In the genomic region with DNA sequence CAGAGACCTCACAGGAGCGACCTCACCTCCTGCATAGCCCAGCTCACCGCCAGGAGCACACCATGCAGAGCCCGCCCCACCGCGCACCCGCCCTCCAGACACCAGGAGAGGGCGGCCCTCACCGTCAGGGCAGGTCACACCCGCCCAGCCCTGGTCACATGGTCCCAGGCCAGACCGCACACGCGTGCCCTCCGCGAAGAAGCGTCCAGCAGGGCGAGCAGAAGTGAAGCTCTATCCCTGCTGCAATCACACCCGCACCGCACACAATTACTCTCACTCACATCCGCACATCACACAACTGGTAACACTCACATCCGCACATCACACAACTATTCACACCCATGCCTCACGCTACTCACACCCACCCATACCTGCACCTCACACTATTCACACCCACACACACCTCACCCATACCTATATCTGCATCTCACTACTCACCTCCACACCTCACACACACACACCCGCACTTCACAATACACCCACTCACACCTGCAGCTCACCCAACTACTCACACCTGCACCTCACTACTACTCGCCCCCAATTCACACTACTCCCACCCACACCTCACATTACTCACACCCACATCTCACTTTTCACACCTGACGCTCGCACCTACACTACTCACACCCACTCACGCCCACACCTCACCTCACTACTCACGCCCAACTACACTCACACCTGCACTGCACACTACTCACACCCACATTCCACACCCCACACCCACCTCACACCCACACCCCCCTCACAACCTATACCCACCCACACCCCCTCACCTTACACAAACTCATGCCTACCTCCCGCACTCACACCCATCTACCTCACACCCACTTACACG, we compare ENCODE assay signal across 15 cellular contexts.
DNase-seq lines count a peak whose midpoint lies in the region; ATAC-seq and TF ChIP-seq lines count a peak whose summit lies in the region.
"Had no signal": no experiment of that assay in that cellular context is flagged by ENCODE, and none has a peak within 500 bp of the region (broad histone marks: within the 10 kb centered on the region; RNA-seq: fewer than 3 reads in every experiment).

No MANE protein-coding gene starts in this region.

- no peak overlapping the region for H3K4me2 ChIP-seq in GM23338
- no peak overlapping the region for H3K4me2 ChIP-seq in neuronal stem cell (ENCODE audit: insufficient read depth, low read length, poor library complexity, severe bottlenecking)

- H4K91ac ChIP-seq in neuronal stem cell (ENCODE audit: low read depth, low read length, poor library complexity) = no peak overlapping the region

- H3K18ac ChIP-seq in neuronal stem cell (ENCODE audit: low read length) = peak overlapping the region; percentile 56

- peaks cover 2% of the 10 kb centered on the region for H3K79me1 ChIP-seq in neuronal stem cell (ENCODE audit: low read depth, low read length)

- no peak overlapping the region for H2BK5ac ChIP-seq in neuronal stem cell (ENCODE audit: low read length)

- H3K23ac ChIP-seq in neuronal stem cell (ENCODE audit: low read depth, low read length, poor library complexity) = peak overlapping the region; percentile 13

- no peak overlapping the region for H2BK15ac ChIP-seq in neuronal stem cell (ENCODE audit: low read length)

- no peaks in the 10 kb centered on the region for H3K79me2 ChIP-seq in GM23338 (replicated peaks; ENCODE audit: insufficient read depth)

- no peak overlapping the region for H3K9ac ChIP-seq in neuronal stem cell (ENCODE audit: low read depth, low read length, poor library complexity)

- H3K27ac Mint-ChIP-seq in GM23338 = no peak overlapping the region
- H3K27ac Mint-ChIP-seq in effector memory CD8-positive, alpha-beta T cell = peak overlapping the region; percentile 66 to 94

- H3K27me3 ChIP-seq in GM23338 (ENCODE audit: insufficient read depth) (no peaks in the 10 kb centered on the region), neuronal stem cell (ENCODE audit: control insufficient read depth in 3 of 3, insufficient read depth in 3 of 3, low read depth in 1 of 3, low read length in 3 of 3) (no peaks in the 10 kb centered on the region)
- H3K27me3 ChIP-seq: testis had no signal

- no peak overlapping the region for H3K4ac ChIP-seq in neuronal stem cell (ENCODE audit: low read length)

- H3K27ac ChIP-seq in GM23338 (ENCODE audit: low read depth) (no peak overlapping the region), neuronal stem cell (replicated peaks; ENCODE audit: low read length) (no peak overlapping the region)
- H3K27ac ChIP-seq: testis had no signal

- H3K4me3 Mint-ChIP-seq in GM23338 = no peak overlapping the region
- no peak overlapping the region for H3K4me3 Mint-ChIP-seq in effector memory CD8-positive, alpha-beta T cell

- H3K9me3 Mint-ChIP-seq in GM23338 = no peaks in the 10 kb centered on the region; the same call in 2 of the 3 replicates
- peaks cover 9 to 11% of the 10 kb centered on the region in 2 donors for H3K9me3 Mint-ChIP-seq in effector memory CD8-positive, alpha-beta T cell

- ATAC-seq in GM23338 (peak; percentile 71), GM19395 (IDR thresholded peaks at IDR 0.05; ENCODE audit: unreplicated experiment) (no peak), GM21526 (IDR thresholded peaks at IDR 0.05; ENCODE audit: low FRiP score, unreplicated experiment) (no peak), HG02610 (IDR thresholded peaks at IDR 0.05; ENCODE audit: unreplicated experiment) (no peak)
- no peak for ATAC-seq in effector memory CD8-positive, alpha-beta T cell (replicated peaks)
- ATAC-seq: naive thymus-derived CD8-positive, alpha-beta T cell had no signal

- no peak overlapping the region for H4K8ac ChIP-seq in neuronal stem cell (ENCODE audit: low read depth, low read length)

- H2AFZ ChIP-seq in GM23338 = no peak overlapping the region
- H2AFZ ChIP-seq in neuronal stem cell (ENCODE audit: low read length) = no peak overlapping the region

- TF ChIP-seq CTCF in GM23338 (conservative IDR thresholded peaks at IDR 0.05; ENCODE audit: low read depth in 2 of 2) = peak in 1 of 2 experiments; percentile 29; a peak in 1 of 4 replicates

- H3K9me3 ChIP-seq in neuronal stem cell (replicated peaks in 1 of 2; ENCODE audit: control insufficient read depth in 2 of 2, insufficient read depth in 1 of 2, low read depth in 1 of 2, low read length in 2 of 2) = peaks cover 0 to 4% of the 10 kb centered on the region in 2 donors
- H3K9me3 ChIP-seq: testis had no signal

- H3K4me1 ChIP-seq in GM23338 (ENCODE audit: insufficient read depth) (no peaks in the 10 kb centered on the region), neuronal stem cell (ENCODE audit: control insufficient read depth in 2 of 2, insufficient read depth in 1 of 2, low read depth in 1 of 2, low read length in 2 of 2) (peaks cover 0 to 2% of the 10 kb centered on the region in 2 donors)
- H3K4me1 ChIP-seq: testis had no signal

- H3K9me2 ChIP-seq in GM23338 (ENCODE audit: insufficient read depth) = no peaks in the 10 kb centered on the region

- H3K27me3 Mint-ChIP-seq in GM23338 (ENCODE audit: insufficient read depth, low read depth, poor library complexity) = peaks cover 9% of the 10 kb centered on the region
- H3K27me3 Mint-ChIP-seq in effector memory CD8-positive, alpha-beta T cell = no peaks in the 10 kb centered on the region
- H3K27me3 Mint-ChIP-seq: naive thymus-derived CD8-positive, alpha-beta T cell had no signal

- peaks cover 3% of the 10 kb centered on the region; the same call in 1 of the 2 replicates for H4K20me1 ChIP-seq in GM23338 (replicated peaks; ENCODE audit: insufficient read depth)

- peaks cover 38% of the 10 kb centered on the region for H3K36me3 Mint-ChIP-seq in GM23338 (ENCODE audit: low read depth)
- H3K36me3 Mint-ChIP-seq in effector memory CD8-positive, alpha-beta T cell (ENCODE audit: insufficient read depth) = peaks cover 27% of the 10 kb centered on the region

- no peak overlapping the region for H2BK12ac ChIP-seq in neuronal stem cell (ENCODE audit: low read length)

- H3K36me3 ChIP-seq in GM23338 (ENCODE audit: insufficient read depth) = no peaks in the 10 kb centered on the region
- peaks cover 18 to 61% of the 10 kb centered on the region in 2 donors for H3K36me3 ChIP-seq in neuronal stem cell (replicated peaks in 1 of 2; ENCODE audit: control insufficient read depth in 2 of 2, insufficient read depth in 2 of 2, low read length in 2 of 2)

- H3F3A ChIP-seq in GM23338 (replicated peaks; ENCODE audit: low read depth) = no peaks in the 10 kb centered on the region

- H3K4me1 Mint-ChIP-seq in GM23338 = peaks cover 7% of the 10 kb centered on the region
- peaks cover 7 to 15% of the 10 kb centered on the region in 2 donors for H3K4me1 Mint-ChIP-seq in effector memory CD8-positive, alpha-beta T cell (ENCODE audit: low read depth in 2 of 2)

- 100% methylated on average over 4 to 11 of the region's 29 CpGs for WGBS in neuronal stem cell (ENCODE audit: extremely low coverage in 2 of 2, insufficient read length in 2 of 2, insufficient replicate concordance in 1 of 2), 2 donors

- no peak overlapping the region for H2BK120ac ChIP-seq in neuronal stem cell (ENCODE audit: low read depth, low read length)

- no peak overlapping the region for H3K14ac ChIP-seq in neuronal stem cell (ENCODE audit: low read length)

- no peak overlapping the region for H3K4me3 ChIP-seq in GM23338
- peak overlapping the region in 1 of 2 donors; percentile 19 for H3K4me3 ChIP-seq in neuronal stem cell (ENCODE audit: low read length in 2 of 2)
- H3K4me3 ChIP-seq: testis had no signal

- DNase-seq in DMS53 (lab: John Stamatoyannopoulos, UW) (peak; percentile 24), DMS53 treated with DMSO at 0.1 percent for 48 hours (lab: John Stamatoyannopoulos, UW; ENCODE audit: unreplicated experiment) (no peak), GM23338 (ENCODE audit: low spot score) (no peak), neuronal stem cell (ENCODE audit: low spot score) (no peak)
- DNase-seq in effector memory CD8-positive, alpha-beta T cell = no peak
- DNase-seq: effector CD4-positive, alpha-beta T cell; foreskin melanocyte; KG1; naive thymus-derived CD8-positive, alpha-beta T cell; NCI-H1417 treated with DMSO at 0.1 percent for 48 hours; NCI-H524 had no signal

- no peak overlapping the region for H2AK5ac ChIP-seq in neuronal stem cell (ENCODE audit: low read depth, low read length)

TF ChIP-seq in GM23338, 12 proteins besides CTCF, POLR2A, EP300 and RAD21 (continues in another document):
- TF ChIP-seq EZH2phosphoT487 (IDR thresholded peaks at IDR 0.05; ENCODE audit: unreplicated experiment) (no peak), ZNF331 (CRISPR knock-in tag; IDR thresholded peaks at IDR 0.05; ENCODE audit: low read depth) (no peak), POLR2AphosphoS5 (IDR thresholded peaks at IDR 0.05; ENCODE audit: low read depth) (no peak), NANOG (IDR thresholded peaks at IDR 0.05; ENCODE audit: borderline replicate concordance) (no peak)
